ENCODE assay signal across 17 cellular contexts in genomic region chr10:128084991-128085390, GRCh38. TPM values are rescaled to one million over a fixed set of nuclear protein-coding genes. Genes with fewer than 3 reads are reported as not detected.
DNase-seq lines count a peak whose midpoint lies in the region; ATAC-seq and TF ChIP-seq lines count a peak whose summit lies in the region.
"Had no signal": no experiment of that assay in that cellular context is flagged by ENCODE, and none has a peak within 500 bp of the region (broad histone marks: within the 10 kb centered on the region; RNA-seq: fewer than 3 reads in every experiment).

No MANE protein-coding gene starts in this region.

- H3K36me3 Mint-ChIP-seq in H9 (ENCODE audit: insufficient read depth in 1 of 3, low read depth in 3 of 3) (no peaks in the 10 kb centered on the region), endodermal cell (ENCODE audit: low read depth) (no peaks in the 10 kb centered on the region), neural progenitor cell (no peaks in the 10 kb centered on the region), immature natural killer cell (peaks cover 13 to 37% (median 20%) of the 10 kb centered on the region in 3 donors)

- H3K9ac ChIP-seq in H9 (ENCODE audit: extremely low read depth, insufficient read length, low read length) (no peak overlapping the region), endodermal cell (ENCODE audit: extremely low read depth, low read length, poor library complexity, severe bottlenecking) (no peak overlapping the region), neural progenitor cell (no peak overlapping the region)
- H3K9ac ChIP-seq: GM23248 had no signal

- WGBS in H9 (ENCODE audit: extremely low coverage, insufficient read length, low lambda C conversion rate): no CpG with 5 or more reads among the region's 8 CpGs
- 88% methylated on average over 8 of the region's 8 CpGs; no CpG with 5 or more reads in 1 of the 2 experiments for WGBS in endodermal cell (ENCODE audit: insufficient coverage in 1 of 2, insufficient read length in 1 of 2), 2 experiments
- 94% methylated on average over 8 of the region's 8 CpGs for WGBS in suprapubic skin

- H2AK5ac ChIP-seq in H9 (ENCODE audit: insufficient read length, low read length): no peak overlapping the region

- peak; percentile 22 for DNase-seq in H9
- peak; percentile 40 for DNase-seq in endodermal cell
- DNase-seq in neural progenitor cell (ENCODE audit: low spot score): no peak
- DNase-seq in suprapubic skin (ENCODE audit: low spot score in 2 of 2): peak; percentile 24 to 28
- DNase-seq in immature natural killer cell: no peak
- no peak for DNase-seq in LoVo (ENCODE audit: low spot score)
- DNase-seq: C1 segment of cervical spinal cord; Calu3; CD4-positive, alpha-beta T cell; DMS 273 treated with DMSO at 0.1 percent for 48 hours; DMS79 treated with DMSO at 0.1 percent for 48 hours; EL; GM23248 had no signal

- TF ChIP-seq EP300 in suprapubic skin (IDR thresholded peaks at IDR 0.05): no peak

- no peak for ATAC-seq in GM18907 (IDR thresholded peaks at IDR 0.05; ENCODE audit: unreplicated experiment)
- ATAC-seq: HepG2 had no signal

- H3T11ph ChIP-seq in H9 (ENCODE audit: low read length): no peak overlapping the region

- no peaks in the 10 kb centered on the region for H3K9me3 Mint-ChIP-seq in H9
- H3K9me3 Mint-ChIP-seq in endodermal cell: no peaks in the 10 kb centered on the region
- no peaks in the 10 kb centered on the region for H3K9me3 Mint-ChIP-seq in neural progenitor cell
- no peaks in the 10 kb centered on the region for H3K9me3 Mint-ChIP-seq in immature natural killer cell
- H3K9me3 Mint-ChIP-seq: CD4-positive, alpha-beta T cell had no signal

- no peaks in the 10 kb centered on the region for H3K79me1 ChIP-seq in H9 (ENCODE audit: insufficient read depth, low read depth, low read length, poor library complexity, severe bottlenecking)

- H4K91ac ChIP-seq in H9 (ENCODE audit: insufficient read length, low read depth, low read length): no peak overlapping the region

- H2BK12ac ChIP-seq in H9 (ENCODE audit: insufficient read length, low read depth, low read length): no peak overlapping the region

- H4K8ac ChIP-seq in H9 (replicated peaks; ENCODE audit: insufficient read length, low read depth, low read length): no peak overlapping the region

- TF ChIP-seq CTCF in H9 (conservative IDR thresholded peaks at IDR 0.05) (no peak), endodermal cell (conservative IDR thresholded peaks at IDR 0.05) (no peak), neural progenitor cell (IDR thresholded peaks at IDR 0.05) (no peak), suprapubic skin (IDR thresholded peaks at IDR 0.05) (no peak)

- H2BK20ac ChIP-seq in H9 (ENCODE audit: low read depth, low read length, poor library complexity, severe bottlenecking): no peak overlapping the region

- H3K4ac ChIP-seq in H9 (ENCODE audit: low read depth, low read length): no peak overlapping the region

- H3K4me2 ChIP-seq in H9 (ENCODE audit: insufficient read depth, insufficient read length, low read length) (no peak overlapping the region), neural progenitor cell (peak overlapping the region; percentile 52)

- H2AFZ ChIP-seq in H9 (ENCODE audit: low read length): no peak overlapping the region
- H2AFZ ChIP-seq in neural progenitor cell (replicated peaks): no peak overlapping the region
- H2AFZ ChIP-seq: GM23248 had no signal

- H3K4me1 Mint-ChIP-seq in H9 (peaks cover 45 to 48% of the 10 kb centered on the region in 2 experiments), endodermal cell (peaks cover 21% of the 10 kb centered on the region), neural progenitor cell (peaks cover 3% of the 10 kb centered on the region), immature natural killer cell (peaks cover 1 to 16% of the 10 kb centered on the region in 2 donors)
- H3K4me1 Mint-ChIP-seq: B cell had no signal

- H3K4me3 ChIP-seq in endodermal cell (ENCODE audit: low read length) (no peak overlapping the region), neural progenitor cell (no peak overlapping the region), suprapubic skin (no peak overlapping the region)
- H3K4me3 ChIP-seq: GM23248, HAP-1 had no signal

- H3K27me3 Mint-ChIP-seq in H9 (ENCODE audit: low read depth): peaks cover 2% of the 10 kb centered on the region
- H3K27me3 Mint-ChIP-seq in endodermal cell (ENCODE audit: insufficient read depth): peaks cover 3% of the 10 kb centered on the region
- H3K27me3 Mint-ChIP-seq in neural progenitor cell (ENCODE audit: insufficient read depth, low read depth): peaks cover 6% of the 10 kb centered on the region
- peaks cover 0 to 4% (median 0%) of the 10 kb centered on the region in 3 donors for H3K27me3 Mint-ChIP-seq in immature natural killer cell (ENCODE audit: low read depth in 3 of 3)
- H3K27me3 Mint-ChIP-seq: B cell; CD4-positive, alpha-beta T cell had no signal

- H3K23ac ChIP-seq in H9 (ENCODE audit: insufficient read length, low read depth, low read length): no peak overlapping the region

- H3K4me1 ChIP-seq in H9 (ENCODE audit: insufficient read depth, low read length): peaks cover 15% of the 10 kb centered on the region
- no peaks in the 10 kb centered on the region for H3K4me1 ChIP-seq in endodermal cell (ENCODE audit: control insufficient read depth, insufficient read depth, low read length)
- H3K4me1 ChIP-seq in neural progenitor cell: peaks cover 16% of the 10 kb centered on the region
- H3K4me1 ChIP-seq in suprapubic skin: no peaks in the 10 kb centered on the region

- no peak overlapping the region for H4K5ac ChIP-seq in H9 (ENCODE audit: insufficient read length, low read depth, low read length)

- H3K27me3 ChIP-seq in H9 (ENCODE audit: insufficient read depth, low read length): no peaks in the 10 kb centered on the region
- no peaks in the 10 kb centered on the region for H3K27me3 ChIP-seq in endodermal cell (ENCODE audit: control insufficient read depth, insufficient read depth, low read length, poor library complexity, severe bottlenecking)
- H3K27me3 ChIP-seq in neural progenitor cell: no peaks in the 10 kb centered on the region
- H3K27me3 ChIP-seq in suprapubic skin: no peaks in the 10 kb centered on the region

- H3K9me3 ChIP-seq in H9 (ENCODE audit: control insufficient read depth, low read depth, low read length) (no peaks in the 10 kb centered on the region), endodermal cell (ENCODE audit: control insufficient read depth, low read length) (no peaks in the 10 kb centered on the region), neural progenitor cell (ENCODE audit: low read depth) (no peaks in the 10 kb centered on the region), suprapubic skin (no peaks in the 10 kb centered on the region)
- H3K9me3 ChIP-seq: HAP-1 had no signal

- no peaks in the 10 kb centered on the region for H3K79me2 ChIP-seq in H9 (ENCODE audit: insufficient read depth, low read length)
- no peaks in the 10 kb centered on the region for H3K79me2 ChIP-seq in neural progenitor cell (ENCODE audit: low read depth)

- no peak overlapping the region for H3K14ac ChIP-seq in H9 (ENCODE audit: insufficient read depth, low read length)

- H2BK15ac ChIP-seq in H9 (ENCODE audit: low read depth, low read length): no peak overlapping the region

- no peak overlapping the region for H3K18ac ChIP-seq in H9 (ENCODE audit: insufficient read length, low read depth, low read length)

- H3K56ac ChIP-seq in H9 (ENCODE audit: insufficient read length, low read depth, low read length): no peak overlapping the region

- TF ChIP-seq POLR2A in suprapubic skin (IDR thresholded peaks at IDR 0.05): no peak

- H2BK120ac ChIP-seq in H9 (ENCODE audit: low read depth, low read length, poor library complexity, severe bottlenecking): no peak overlapping the region

- no peaks in the 10 kb centered on the region for H3K23me2 ChIP-seq in H9 (ENCODE audit: insufficient read length, low read depth, low read length, poor library complexity, severe bottlenecking)

- H3K36me3 ChIP-seq in endodermal cell (ENCODE audit: control insufficient read depth, insufficient read depth, low read length): no peaks in the 10 kb centered on the region
- H3K36me3 ChIP-seq in neural progenitor cell: no peaks in the 10 kb centered on the region
- peaks cover 23% of the 10 kb centered on the region for H3K36me3 ChIP-seq in suprapubic skin
- H3K36me3 ChIP-seq: HAP-1 had no signal

- H3K27ac ChIP-seq in H9 (ENCODE audit: insufficient read length, low read depth, low read length): no peak overlapping the region
- no peak overlapping the region for H3K27ac ChIP-seq in endodermal cell (ENCODE audit: low read depth, low read length)
- no peak overlapping the region for H3K27ac ChIP-seq in neural progenitor cell
- no peak overlapping the region for H3K27ac ChIP-seq in suprapubic skin
- H3K27ac ChIP-seq: GM23248 had no signal

- no peak overlapping the region for H3K4me3 Mint-ChIP-seq in H9
- H3K4me3 Mint-ChIP-seq in endodermal cell: no peak overlapping the region
- H3K4me3 Mint-ChIP-seq in neural progenitor cell: no peak overlapping the region
- no peak overlapping the region for H3K4me3 Mint-ChIP-seq in immature natural killer cell
- H3K4me3 Mint-ChIP-seq: B cell; CD4-positive, alpha-beta T cell had no signal

- no peaks in the 10 kb centered on the region for H3F3A ChIP-seq in neural progenitor cell (ENCODE audit: low read depth)

- no peak overlapping the region for H2BK5ac ChIP-seq in H9 (ENCODE audit: insufficient read length, low read length)

- H3K27ac Mint-ChIP-seq in H9 (peak overlapping the region in 1 of 3 experiments; percentile 49; a peak in 2 of 7 replicates), endodermal cell (no peak overlapping the region), neural progenitor cell (no peak overlapping the region), immature natural killer cell (peak overlapping the region in 2 of 6 donors; percentile 51 to 61)
- H3K27ac Mint-ChIP-seq: B cell; CD4-positive, alpha-beta T cell had no signal

- no peaks in the 10 kb centered on the region for H4K20me1 ChIP-seq in H9 (ENCODE audit: control insufficient read depth, insufficient read depth, insufficient read length)
- H4K20me1 ChIP-seq in neural progenitor cell (ENCODE audit: low read depth): no peaks in the 10 kb centered on the region

RNA-seq across cellular contexts. Expression of gene MKI67, which starts 41.2 kb away (rescaled TPM):
- total RNA-seq in H9 (2021) (99.0 and 108 TPM in 2 replicates), endodermal cell (10 to 100 TPM; 74.8 to 90.5 TPM), neural progenitor cell (ENCODE audit: low replicate concordance) (65.8 and 71.3 TPM in 2 replicates), suprapubic skin (10 to 100 TPM in 1 of 4 donors, 1 to 10 TPM in 3; 5.6 to 13.0 (median 8.9) TPM)
- polyA plus RNA-seq in endodermal cell (2013, experiment 1 of 2): 66.5 TPM
- polyA plus RNA-seq in endodermal cell (2013, experiment 2 of 2): 75.5 TPM
- 1 to 10 TPM in 1 of 3 donors, under 1 TPM in 1, not detected in 1; 0.10 to 1.2 TPM for polyA plus RNA-seq in immature natural killer cell

Comparison
In these comparisons a context has a peak if more than half of its experiments do, and no peak if none do; other contexts are left out.
1. DNase-seq: peak in H9 (single experiment), endodermal cell (single experiment) and suprapubic skin (2 of 2); none in neural progenitor cell (single experiment), immature natural killer cell (0 of 3) and LoVo (single experiment).